Comparison of ENCODE assay signal across 10 cellular contexts in genomic region chr1:3174487-3175247, GRCh38.
A peak's percentile ranks its signal among the peaks of the same experiment; 100 is the strongest.
DNase-seq lines count a peak whose midpoint lies in the region; ATAC-seq and TF ChIP-seq lines count a peak whose summit lies in the region.
"Had no signal": no experiment of that assay in that cellular context is flagged by ENCODE, and none has a peak within 500 bp of the region (broad histone marks: within the 10 kb centered on the region; RNA-seq: fewer than 3 reads in every experiment).

No MANE protein-coding gene starts in this region.

- H3K4me3 Mint-ChIP-seq in neural progenitor cell = no peak overlapping the region
- no peak overlapping the region for H3K4me3 Mint-ChIP-seq in effector memory CD8-positive, alpha-beta T cell
- H3K4me3 Mint-ChIP-seq: dendritic cell treated with granulocyte-macrophage colony-stimulating factor and Interleukin-4, amounts not matched to agents 40 ng/mL and 50 ng/mL, for 4 days had no signal

- H3K79me2 ChIP-seq in PC-3 (ENCODE audit: low read length) (no peaks in the 10 kb centered on the region), neural progenitor cell (ENCODE audit: low read depth) (no peaks in the 10 kb centered on the region)

- POLR2A ChIA-PET in PC-3 (lab: Charles Lee; ENCODE audit: unreplicated experiment) = interaction anchor here (0.6 kb wide), 1 partner anchor 20 kb away, joined by 4 read pairs; no protein-coding TSS in a partner anchor

- CTCF ChIA-PET in PC-3 (lab: Charles Lee) = no interaction called here

- no peaks in the 10 kb centered on the region for H3K4me1 ChIP-seq in PC-3 (ENCODE audit: insufficient read depth, low read length)
- peaks cover 22% of the 10 kb centered on the region for H3K4me1 ChIP-seq in neural progenitor cell

- H3K4me3 ChIP-seq in PC-3 (ENCODE audit: low read length) (no peak overlapping the region), fibroblast of villous mesenchyme (ENCODE audit: low read depth, low read length) (no peak overlapping the region), neural progenitor cell (no peak overlapping the region)

- H3K9me3 Mint-ChIP-seq in neural progenitor cell = no peaks in the 10 kb centered on the region
- no peaks in the 10 kb centered on the region for H3K9me3 Mint-ChIP-seq in effector memory CD8-positive, alpha-beta T cell
- H3K9me3 Mint-ChIP-seq: dendritic cell treated with granulocyte-macrophage colony-stimulating factor and Interleukin-4, amounts not matched to agents 40 ng/mL and 50 ng/mL, for 4 days had no signal

- H4K20me1 ChIP-seq in PC-3 (ENCODE audit: low read length) (no peaks in the 10 kb centered on the region), neural progenitor cell (ENCODE audit: low read depth) (no peaks in the 10 kb centered on the region)

- H3K27me3 ChIP-seq in PC-3 (ENCODE audit: low read length) (peaks cover 77% of the 10 kb centered on the region), neural progenitor cell (no peaks in the 10 kb centered on the region)

- H3K9ac ChIP-seq in PC-3 (ENCODE audit: low read length) (no peak overlapping the region), neural progenitor cell (no peak overlapping the region)

- no peak overlapping the region for H3K4me2 ChIP-seq in PC-3 (ENCODE audit: low read length)
- H3K4me2 ChIP-seq in neural progenitor cell = no peak overlapping the region

- no peaks in the 10 kb centered on the region for H3K36me3 ChIP-seq in PC-3 (ENCODE audit: low read depth, low read length)
- H3K36me3 ChIP-seq in neural progenitor cell = no peaks in the 10 kb centered on the region

- H3F3A ChIP-seq in PC-3 (ENCODE audit: low read length, unreplicated experiment) (no peaks in the 10 kb centered on the region), neural progenitor cell (ENCODE audit: low read depth) (no peaks in the 10 kb centered on the region)

- H3K4me1 Mint-ChIP-seq in neural progenitor cell = peaks cover 34% of the 10 kb centered on the region
- no peaks in the 10 kb centered on the region for H3K4me1 Mint-ChIP-seq in effector memory CD8-positive, alpha-beta T cell (ENCODE audit: low read depth in 2 of 2)

- intact Hi-C loops in PC-3 (cut with micrococcal nuclease) = no loop called here

- H3K9me2 ChIP-seq in PC-3 (replicated peaks; ENCODE audit: low read length) = no peaks in the 10 kb centered on the region

- no peak for TF ChIP-seq CTCF in PC-3 (conservative IDR thresholded peaks at IDR 0.05; ENCODE audit: low read depth, low read length)
- no peak for TF ChIP-seq CTCF in fibroblast of villous mesenchyme (IDR thresholded peaks at IDR 0.05; ENCODE audit: insufficient read depth, low read depth, low read length)
- no peak for TF ChIP-seq CTCF in neural progenitor cell (IDR thresholded peaks at IDR 0.05)

- BruUV-seq in PC-3 (replicated peaks; lab: Mats Ljungman, UMichigan) = no TSS peak

- H3K27me3 Mint-ChIP-seq in neural progenitor cell (ENCODE audit: insufficient read depth, low read depth) = peaks cover 5% of the 10 kb centered on the region
- H3K27me3 Mint-ChIP-seq in effector memory CD8-positive, alpha-beta T cell = peaks cover 23 to 36% of the 10 kb centered on the region in 2 donors

- ATAC-seq in PC-3 (no peak), GM19452 (IDR thresholded peaks at IDR 0.05; ENCODE audit: unreplicated experiment) (no peak)
- ATAC-seq in effector memory CD8-positive, alpha-beta T cell (replicated peaks) = no peak

- DNase-seq in A172 (ENCODE audit: low spot score) = peak; percentile 21
- DNase-seq in PC-3 = peak; percentile 12
- peak; percentile 7 for DNase-seq in fibroblast of villous mesenchyme (ENCODE audit: low read depth)
- DNase-seq in neural progenitor cell (ENCODE audit: low spot score) = no peak
- no peak for DNase-seq in stimulated activated CD4-positive, alpha-beta T cell treated with anti-CD3 and anti-CD28 coated beads, Interleukin-15, amount 100 ng/mL, for 24 hours
- DNase-seq in KG1 (lab: John Stamatoyannopoulos, UW) = no peak
- DNase-seq in effector memory CD8-positive, alpha-beta T cell = no peak
- DNase-seq: NCI-H187 treated with DMSO at 0.1 percent for 48 hours had no signal

- no peak overlapping the region for H2AFZ ChIP-seq in PC-3 (ENCODE audit: low read length)
- H2AFZ ChIP-seq in neural progenitor cell (replicated peaks) = no peak overlapping the region

- H3K27ac ChIP-seq in PC-3 (ENCODE audit: low read length) (no peak overlapping the region), neural progenitor cell (no peak overlapping the region)

- H3K36me3 Mint-ChIP-seq in neural progenitor cell = peaks cover 2% of the 10 kb centered on the region
- H3K36me3 Mint-ChIP-seq in effector memory CD8-positive, alpha-beta T cell (ENCODE audit: insufficient read depth) = no peaks in the 10 kb centered on the region

- no peaks in the 10 kb centered on the region for H3K9me3 ChIP-seq in PC-3 (ENCODE audit: low read length)
- no peaks in the 10 kb centered on the region for H3K9me3 ChIP-seq in neural progenitor cell (ENCODE audit: low read depth)

- H3K27ac Mint-ChIP-seq in neural progenitor cell = peak overlapping the region; percentile 43
- H3K27ac Mint-ChIP-seq in effector memory CD8-positive, alpha-beta T cell = no peak overlapping the region
- H3K27ac Mint-ChIP-seq: dendritic cell treated with granulocyte-macrophage colony-stimulating factor and Interleukin-4, amounts not matched to agents 40 ng/mL and 50 ng/mL, for 4 days had no signal

Comparison
In these comparisons a context has a peak if more than half of its experiments do, and no peak if none do; other contexts are left out.
1. DNase-seq: peak in A172 (single experiment), PC-3 (single experiment) and fibroblast of villous mesenchyme (single experiment); none in neural progenitor cell (single experiment), stimulated activated CD4-positive, alpha-beta T cell treated with anti-CD3 and anti-CD28 coated beads, Interleukin-15, amount 100 ng/mL, for 24 hours (single experiment), KG1 (single experiment) and effector memory CD8-positive, alpha-beta T cell (0 of 3).